Comparison of ENCODE assay signal across 9 cellular contexts in genomic region chr4:52837716-52838558, GRCh38. TPM values are rescaled to one million over a fixed set of nuclear protein-coding genes. Genes with fewer than 3 reads are reported as not detected.
DNase-seq lines count a peak whose midpoint lies in the region; ATAC-seq and TF ChIP-seq lines count a peak whose summit lies in the region.
"Had no signal": no experiment of that assay in that cellular context is flagged by ENCODE, and none has a peak within 500 bp of the region (broad histone marks: within the 10 kb centered on the region; RNA-seq: fewer than 3 reads in every experiment).

No MANE protein-coding gene starts in this region.

- TF ChIP-seq EP300 in Ishikawa (IDR thresholded peaks at IDR 0.05; ENCODE audit: borderline replicate concordance) (no peak), sigmoid colon (IDR thresholded peaks at IDR 0.05) (no peak)

- H3K27ac Mint-ChIP-seq in WTC11 = peak overlapping the region; percentile 77

- WGBS in sigmoid colon, 2 donors = 88% methylated on average over 7 of the region's 7 CpGs

- no peak for TF ChIP-seq RAD21 in Ishikawa (IDR thresholded peaks at IDR 0.05; ENCODE audit: low read depth)

- no peak overlapping the region for H3K4me3 ChIP-seq in AG09309 (ENCODE audit: control insufficient read depth, low read depth, low read length)
- no peak overlapping the region for H3K4me3 ChIP-seq in sigmoid colon

- peaks cover 0 to 16% (median 11%) of the 10 kb centered on the region in 4 donors for H3K4me1 ChIP-seq in sigmoid colon

- CTCF ChIA-PET in WTC11 (lab: Charles Lee) = interaction anchor here (1.2 kb wide), 1 partner anchor 293 kb away, joined by 4 read pairs; no protein-coding TSS in a partner anchor

- no peak overlapping the region for H3K27ac ChIP-seq in sigmoid colon

- H3K9me3 Mint-ChIP-seq in WTC11 = no peaks in the 10 kb centered on the region

- H3K27me3 ChIP-seq in sigmoid colon = no peaks in the 10 kb centered on the region

- DNase-seq in AG09309 (ENCODE audit: low read depth) (peak; percentile 24), WTC11 (ENCODE audit: low spot score) (no peak), iris pigment epithelial cell (ENCODE audit: low read depth) (peak; percentile 62), sigmoid colon (no peak)
- DNase-seq in activated CD4-positive, alpha-beta T cell treated with anti-CD3 and anti-CD28 coated beads, Interleukin-2, amount 50 U/mL, for 1 hour = no peak
- DNase-seq: activated effector memory CD4-positive, alpha-beta T cell treated with Interleukin-2 at 50 U/mL for 16 hours had no signal

- H3K4me3 Mint-ChIP-seq in WTC11 = no peak overlapping the region

- TF ChIP-seq CTCF in AG09309 (IDR thresholded peaks at IDR 0.05; ENCODE audit: control insufficient read depth, insufficient read depth, low read depth, low read length, missing control alignments) (no peak), WTC11 (IDR thresholded peaks at IDR 0.05) (no peak), sigmoid colon (IDR thresholded peaks at IDR 0.05) (no peak)

- ATAC-seq in WTC11 (peak; percentile 13; the same call in 1 of the 2 replicates), GM21529 (IDR thresholded peaks at IDR 0.05; ENCODE audit: unreplicated experiment) (no peak), GM19397 (IDR thresholded peaks at IDR 0.05; ENCODE audit: unreplicated experiment) (no peak)

- intact Hi-C loops in sigmoid colon (cut with DNase I) = no loop called here

- H3K36me3 Mint-ChIP-seq in WTC11 = no peaks in the 10 kb centered on the region

- peaks cover 90% of the 10 kb centered on the region for H3K4me1 Mint-ChIP-seq in WTC11

- H3K27me3 Mint-ChIP-seq in WTC11 (ENCODE audit: low read depth) = peaks cover 20% of the 10 kb centered on the region

- no peaks in the 10 kb centered on the region for H3K9me3 ChIP-seq in sigmoid colon

- H3K36me3 ChIP-seq in sigmoid colon = no peaks in the 10 kb centered on the region

- POLR2A ChIA-PET in WTC11 (lab: Charles Lee) = no interaction called here

- no peak for TF ChIP-seq POLR2A in sigmoid colon (IDR thresholded peaks at IDR 0.05)

TF ChIP-seq in Ishikawa, 13 proteins besides CTCF, POLR2A, EP300 and RAD21:
- TF ChIP-seq EGR1 (IDR thresholded peaks at IDR 0.05) (no peak), TEAD4 (IDR thresholded peaks at IDR 0.05) (peak; percentile 60)

TF ChIP-seq in WTC11, 78 proteins besides CTCF, POLR2A, EP300 and RAD21:
- TF ChIP-seq ETV6 (CRISPR knock-in tag; IDR thresholded peaks at IDR 0.05) (no peak), PRDM15 (CRISPR knock-in tag; IDR thresholded peaks at IDR 0.05) (no peak), HMGA2 (CRISPR knock-in tag; IDR thresholded peaks at IDR 0.05) (no peak), MAX (CRISPR knock-in tag; IDR thresholded peaks at IDR 0.05) (no peak), CBFB (CRISPR knock-in tag; IDR thresholded peaks at IDR 0.05; ENCODE audit: low read depth) (no peak), IRF2 (CRISPR knock-in tag; IDR thresholded peaks at IDR 0.05; ENCODE audit: borderline replicate concordance, low read depth) (no peak)

RNA-seq across cellular contexts. Expression of gene RASL11B, which starts 24.2 kb away (rescaled TPM):
- 58.5 to 71.9 TPM (median 69.9 TPM) in 3 replicates for total RNA-seq in WTC11 (2021)
- 1 to 10 TPM in 1 of 4 donors, under 1 TPM in 3; 0.36 to 2.2 (median 0.60) TPM for total RNA-seq in sigmoid colon
- polyA plus RNA-seq in sigmoid colon = 1 to 10 TPM in 1 of 3 donors, not detected in 2; 1.6 TPM

Comparison
In these comparisons a context has a peak if more than half of its experiments do, and no peak if none do; other contexts are left out.
1. DNase-seq: peak in AG09309 (single experiment) and iris pigment epithelial cell (single experiment); none in WTC11 (single experiment), sigmoid colon (single experiment) and activated CD4-positive, alpha-beta T cell treated with anti-CD3 and anti-CD28 coated beads, Interleukin-2, amount 50 U/mL, for 1 hour (single experiment).
2. RNA of gene RASL11B, which starts 24.2 kb away (total RNA-seq): 58.5 to 71.9 TPM in WTC11; 0.36 to 2.2 TPM in sigmoid colon; every median in the first group is over 10 times any median in the second.